In genomic region chr9:34176089-34176488, GRCh38 we compare ENCODE assay signal across 16 cellular contexts. TPM values are rescaled to one million over a fixed set of nuclear protein-coding genes. Genes with fewer than 3 reads are reported as not detected.
DNase-seq lines count a peak whose midpoint lies in the region; ATAC-seq, FAIRE-seq and TF ChIP-seq lines count a peak whose summit lies in the region.
"Had no signal": no experiment of that assay in that cellular context is flagged by ENCODE, and none has a peak within 500 bp of the region (broad histone marks: within the 10 kb centered on the region; RNA-seq: fewer than 3 reads in every experiment).

No MANE protein-coding gene starts in this region.

- TF ChIP-seq CTCF in RWPE1 (conservative IDR thresholded peaks at IDR 0.05; ENCODE audit: low read depth): no peak

- DNase-seq in DMS53 (lab: John Stamatoyannopoulos, UW) (peak; percentile 82), RWPE1 (ENCODE audit: low spot score) (peak; percentile 81), mesenteric fat pad (ENCODE audit: low spot score) (peak; percentile 3), HTR-8/SVneo (ENCODE audit: insufficient read length, low spot score) (no peak)
- DNase-seq in stimulated activated CD4-positive, alpha-beta T cell treated with anti-CD3 and anti-CD28 coated beads, Interleukin-15, amount 100 ng/mL, for 24 hours: no peak
- DNase-seq: Caco-2, IMR-90, NCI-H1436 treated with DMSO at 0.1 percent for 48 hours, NCI-H2227 treated with DMSO at 0.1 percent for 48 hours, NCI-H526 treated with DMSO at 0.1 percent for 48 hours had no signal

- H3K4me3 ChIP-seq in esophagus (ENCODE audit: low read depth in 1 of 2, low read length in 2 of 2): no peak overlapping the region
- H3K4me3 ChIP-seq: A549 had no signal

- H3K27ac ChIP-seq in RWPE1 (no peak overlapping the region), esophagus (ENCODE audit: low read depth in 2 of 2, low read length in 1 of 2) (peak overlapping the region; percentile 62 to 73)
- H3K27ac ChIP-seq: A549, C4-2B had no signal

- no peaks in the 10 kb centered on the region for H3K9me3 ChIP-seq in esophagus (ENCODE audit: control insufficient read depth in 2 of 2, insufficient read depth in 1 of 2, low read depth in 1 of 2, low read length in 1 of 2)
- H3K9me3 ChIP-seq: A549, Caco-2 had no signal

- no peaks in the 10 kb centered on the region for H3K36me3 ChIP-seq in esophagus (ENCODE audit: control insufficient read depth in 2 of 2, insufficient read depth in 2 of 2, low read length in 1 of 2)

- H3K4me1 ChIP-seq in esophagus (ENCODE audit: control insufficient read depth in 2 of 2, insufficient read depth in 2 of 2, low read length in 1 of 2): peaks cover 0 to 2% of the 10 kb centered on the region in 2 donors
- H3K4me1 ChIP-seq: Caco-2 had no signal

- H3K27me3 ChIP-seq in esophagus (ENCODE audit: control insufficient read depth in 1 of 2, insufficient read depth in 2 of 2, low read length in 2 of 2): no peaks in the 10 kb centered on the region

- 47 to 55% methylated on average over 3 of the region's 3 CpGs for WGBS in esophagus, 2 donors

- POLR2A ChIA-PET in RWPE1 (lab: Yijun Ruan, JAX; ENCODE audit: low non-redundant PET): no interaction called here

- no peak for ATAC-seq in HG03039 (IDR thresholded peaks at IDR 0.05; ENCODE audit: unreplicated experiment)
- ATAC-seq: A549, Right ventricle myocardium inferior had no signal

- no peak for FAIRE-seq in HTR-8/SVneo (lab: Jason Lieb, UNC)
- FAIRE-seq: A549, H54 had no signal

- CTCF ChIA-PET in RWPE1 (lab: Yijun Ruan, JAX): interaction anchor here (0.6 kb wide), 1 partner anchor 149 kb away, joined by 6 read pairs; no protein-coding TSS in a partner anchor

RNA-seq across cellular contexts. Expression of gene UBAP1, which starts 2.8 kb away (rescaled TPM):
- polyA plus RNA-seq in esophagus: 10 to 100 TPM; 58.2 to 59.6 TPM
- total RNA-seq in mesenteric fat pad: 56.0 TPM

RNA-seq across cellular contexts. Expression of gene DCAF12, which starts 49.6 kb away (rescaled TPM):
- 10 to 100 TPM; 19.6 to 22.8 TPM for polyA plus RNA-seq in esophagus
- 32.3 TPM for total RNA-seq in mesenteric fat pad

Comparison
In these comparisons a context has a peak if more than half of its experiments do, and no peak if none do; other contexts are left out.
1. DNase-seq: peak in DMS53 (single experiment), RWPE1 (single experiment) and mesenteric fat pad (single experiment); none in HTR-8/SVneo (single experiment) and stimulated activated CD4-positive, alpha-beta T cell treated with anti-CD3 and anti-CD28 coated beads, Interleukin-15, amount 100 ng/mL, for 24 hours (single experiment).